10 cellular contexts compared by ENCODE assay signal in the genomic region with DNA sequence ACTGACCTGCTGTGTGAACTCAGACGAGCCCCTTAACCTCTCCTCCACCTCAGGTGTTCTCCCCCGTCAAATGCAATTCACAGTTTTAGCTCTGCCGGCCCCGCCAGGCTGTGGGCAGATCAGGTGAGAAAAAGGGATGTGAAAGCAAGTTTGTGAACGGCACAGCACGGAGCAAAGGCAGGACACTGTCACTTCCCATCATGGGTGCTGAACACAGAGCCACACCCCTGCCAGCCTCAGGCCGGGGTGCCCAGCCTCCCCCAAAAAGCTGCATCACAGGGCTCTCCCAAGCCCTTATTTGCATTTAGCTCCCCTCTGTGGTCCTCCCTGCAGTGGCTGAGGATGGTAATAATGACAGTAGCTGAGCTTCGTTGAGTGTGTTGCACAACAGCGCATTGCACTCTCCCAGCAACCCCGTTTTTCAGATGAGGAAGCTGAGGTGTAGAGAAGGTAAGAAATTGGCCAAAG.
DNase-seq lines count a peak whose midpoint lies in the region; ATAC-seq and TF ChIP-seq lines count a peak whose summit lies in the region.
"Had no signal": no experiment of that assay in that cellular context is flagged by ENCODE, and none has a peak within 500 bp of the region (broad histone marks: within the 10 kb centered on the region; RNA-seq: fewer than 3 reads in every experiment).

No MANE protein-coding gene starts in this region.

- H3K27me3 ChIP-seq in esophagus muscularis mucosa = peaks cover 0 to 8% (median 0%) of the 10 kb centered on the region in 4 donors
- no peaks in the 10 kb centered on the region for H3K27me3 ChIP-seq in effector memory CD4-positive, alpha-beta T cell (replicated peaks; ENCODE audit: control insufficient read depth, insufficient read depth, low read length, poor library complexity, severe bottlenecking)

- no peaks in the 10 kb centered on the region for H3K9me3 Mint-ChIP-seq in activated CD4-positive, alpha-beta memory T cell treated with anti-CD3 and anti-CD28 coated beads, Interleukin-2, amount 10 ng/mL, durations not matched to agents 7 days and 5 days

- TF ChIP-seq POLR2A in esophagus muscularis mucosa (IDR thresholded peaks at IDR 0.05; ENCODE audit: low read depth) = no peak

- CTCF ChIA-PET in activated CD4-positive, alpha-beta memory T cell treated with anti-CD3 and anti-CD28 coated beads, Interleukin-2, amount 10 ng/mL, durations not matched to agents 7 days and 5 days (lab: Charles Lee) = no interaction called here

- WGBS in esophagus muscularis mucosa = 68% methylated on average over 10 of the region's 10 CpGs

- H3K4me3 ChIP-seq in esophagus muscularis mucosa = no peak overlapping the region
- no peak overlapping the region for H3K4me3 ChIP-seq in effector memory CD4-positive, alpha-beta T cell (ENCODE audit: insufficient read depth, low read depth, low read length, poor library complexity, severe bottlenecking)

- peaks cover 4 to 14% (median 11%) of the 10 kb centered on the region in 4 donors for H3K4me1 ChIP-seq in esophagus muscularis mucosa
- peaks cover 33% of the 10 kb centered on the region for H3K4me1 ChIP-seq in effector memory CD4-positive, alpha-beta T cell (ENCODE audit: control insufficient read depth, insufficient read depth, low read length, poor library complexity, severe bottlenecking)

- ATAC-seq in HG03135 (IDR thresholded peaks at IDR 0.05; ENCODE audit: unreplicated experiment) = peak; percentile 84

- no peak overlapping the region for H3K27ac ChIP-seq in esophagus muscularis mucosa (replicated peaks in 1 of 4)
- no peak overlapping the region for H3K27ac ChIP-seq in effector memory CD4-positive, alpha-beta T cell (ENCODE audit: insufficient read depth, low read length, poor library complexity, severe bottlenecking)
- H3K27ac ChIP-seq: C4-2B had no signal

- POLR2A ChIA-PET in activated CD4-positive, alpha-beta memory T cell treated with anti-CD3 and anti-CD28 coated beads, Interleukin-2, amount 10 ng/mL, durations not matched to agents 7 days and 5 days (lab: Charles Lee) = interaction anchor here (0.7 to 1.5 kb wide), 3 partner anchors 11 to 89 kb away, joined by 3 to 5 read pairs (median 4); a partner anchor contains a TSS

- TF ChIP-seq CTCF in esophagus muscularis mucosa (IDR thresholded peaks at IDR 0.05) = no peak

- H3K27ac Mint-ChIP-seq in activated CD4-positive, alpha-beta memory T cell treated with anti-CD3 and anti-CD28 coated beads, Interleukin-2, amount 10 ng/mL, durations not matched to agents 7 days and 5 days = no peak overlapping the region

- H3K4me3 Mint-ChIP-seq in activated CD4-positive, alpha-beta memory T cell treated with anti-CD3 and anti-CD28 coated beads, Interleukin-2, amount 10 ng/mL, durations not matched to agents 7 days and 5 days = no peak overlapping the region
- H3K4me3 Mint-ChIP-seq: brain had no signal

- peaks cover 36% of the 10 kb centered on the region for H3K4me1 Mint-ChIP-seq in activated CD4-positive, alpha-beta memory T cell treated with anti-CD3 and anti-CD28 coated beads, Interleukin-2, amount 10 ng/mL, durations not matched to agents 7 days and 5 days

- no peak for TF ChIP-seq EP300 in esophagus muscularis mucosa (IDR thresholded peaks at IDR 0.05)

- intact Hi-C loops in esophagus muscularis mucosa (cut with DNase I) = no loop called here

- DNase-seq in AML-193 (lab: John Stamatoyannopoulos, UW) (peak; percentile 88 to 92), GM19240 (ENCODE audit: insufficient read length, low spot score) (peak; percentile 61), NCI-H187 (lab: John Stamatoyannopoulos, UW) (no peak), esophagus muscularis mucosa (ENCODE audit: extremely low spot score) (no peak), SHP77 treated with DMSO at 0.1 percent for 48 hours (lab: John Stamatoyannopoulos, UW) (no peak)
- peak; percentile 28 for DNase-seq in activated CD4-positive, alpha-beta memory T cell treated with anti-CD3 and anti-CD28 coated beads, Interleukin-2, amount 10 ng/mL, durations not matched to agents 7 days and 5 days
- DNase-seq in effector memory CD4-positive, alpha-beta T cell = no peak

- H3K36me3 Mint-ChIP-seq in activated CD4-positive, alpha-beta memory T cell treated with anti-CD3 and anti-CD28 coated beads, Interleukin-2, amount 10 ng/mL, durations not matched to agents 7 days and 5 days (ENCODE audit: low read depth) = no peaks in the 10 kb centered on the region
- H3K36me3 Mint-ChIP-seq: brain had no signal

- H3K27me3 Mint-ChIP-seq in activated CD4-positive, alpha-beta memory T cell treated with anti-CD3 and anti-CD28 coated beads, Interleukin-2, amount 10 ng/mL, durations not matched to agents 7 days and 5 days = peaks cover 12% of the 10 kb centered on the region

- H3K9me3 ChIP-seq in esophagus muscularis mucosa = no peaks in the 10 kb centered on the region
- H3K9me3 ChIP-seq in effector memory CD4-positive, alpha-beta T cell (ENCODE audit: control insufficient read depth, low read length) = no peaks in the 10 kb centered on the region

- H3K36me3 ChIP-seq in esophagus muscularis mucosa = no peaks in the 10 kb centered on the region
- no peaks in the 10 kb centered on the region for H3K36me3 ChIP-seq in effector memory CD4-positive, alpha-beta T cell (ENCODE audit: control insufficient read depth, insufficient read depth, low read length)

Comparison
In these comparisons a context has a peak if more than half of its experiments do, and no peak if none do; other contexts are left out.
1. DNase-seq: peak in AML-193 (2 of 2), GM19240 (single experiment) and activated CD4-positive, alpha-beta memory T cell treated with anti-CD3 and anti-CD28 coated beads, Interleukin-2, amount 10 ng/mL, durations not matched to agents 7 days and 5 days (single experiment); none in NCI-H187 (0 of 2), esophagus muscularis mucosa (single experiment), effector memory CD4-positive, alpha-beta T cell (0 of 3) and SHP77 treated with DMSO at 0.1 percent for 48 hours (single experiment).